ENCODE assay signal across 10 cellular contexts in genomic region chr11:119691020-119691666, GRCh38. TPM values are rescaled to one million over a fixed set of nuclear protein-coding genes. Genes with fewer than 3 reads are reported as not detected.
DNase-seq lines count a peak whose midpoint lies in the region; ATAC-seq and TF ChIP-seq lines count a peak whose summit lies in the region.
"Had no signal": no experiment of that assay in that cellular context is flagged by ENCODE, and none has a peak within 500 bp of the region (broad histone marks: within the 10 kb centered on the region; RNA-seq: fewer than 3 reads in every experiment).

No MANE protein-coding gene starts in this region.

- in situ Hi-C loops in brain microvascular endothelial cell (cut with HindIII; ENCODE audit: low pct_ligation_motif_present, low sequenced_read_pairs): no loop called here

- H3K4me3 ChIP-seq in brain microvascular endothelial cell (ENCODE audit: low read depth, low read length): no peak overlapping the region

- H3K27me3 Mint-ChIP-seq in stimulated activated naive CD8-positive, alpha-beta T cell treated with anti-CD3 and anti-CD28 coated beads, Interleukin-15, amount 100 ng/mL, for 72 hours: peaks cover 28% of the 10 kb centered on the region

- no peaks in the 10 kb centered on the region for H3K36me3 ChIP-seq in brain microvascular endothelial cell (replicated peaks)

- no peak overlapping the region for H3K27ac ChIP-seq in brain microvascular endothelial cell

- peak; percentile 91 for ATAC-seq in stimulated activated naive CD8-positive, alpha-beta T cell treated with anti-CD3 and anti-CD28 coated beads, Interleukin-15, amount 100 ng/mL, for 72 hours
- no peak for ATAC-seq in GM19397 (IDR thresholded peaks at IDR 0.05; ENCODE audit: unreplicated experiment)
- ATAC-seq: PC-3 had no signal

- H3K27ac Mint-ChIP-seq in stimulated activated naive CD8-positive, alpha-beta T cell treated with anti-CD3 and anti-CD28 coated beads, Interleukin-15, amount 100 ng/mL, for 72 hours: no peak overlapping the region

- peak; percentile 8 for DNase-seq in activated naive CD4-positive, alpha-beta T cell treated with Interleukin-2 at 50 U/mL for 16 hours
- no peak for DNase-seq in activated naive CD4-positive, alpha-beta T cell (lab: John Stamatoyannopoulos, UW)
- peak; percentile 48 for DNase-seq in OCI-M1 (lab: John Stamatoyannopoulos, UW)
- no peak for DNase-seq in brain microvascular endothelial cell
- DNase-seq in stimulated activated naive CD8-positive, alpha-beta T cell treated with anti-CD3 and anti-CD28 coated beads, Interleukin-15, amount 100 ng/mL, for 72 hours: peak; percentile 32 to 60
- no peak for DNase-seq in NCI-H1092 treated with DMSO at 0.1 percent for 48 hours (lab: John Stamatoyannopoulos, UW)
- DNase-seq in ureter (ENCODE audit: low spot score): no peak
- DNase-seq: occipital lobe, PC-3 had no signal

- H3K27me3 ChIP-seq in brain microvascular endothelial cell (replicated peaks): no peaks in the 10 kb centered on the region

- H3K4me1 Mint-ChIP-seq in stimulated activated naive CD8-positive, alpha-beta T cell treated with anti-CD3 and anti-CD28 coated beads, Interleukin-15, amount 100 ng/mL, for 72 hours: peaks cover 44% of the 10 kb centered on the region

- peak overlapping the region in 1 of 2 donors; percentile 39 for H3K4me3 Mint-ChIP-seq in stimulated activated naive CD8-positive, alpha-beta T cell treated with anti-CD3 and anti-CD28 coated beads, Interleukin-15, amount 100 ng/mL, for 72 hours

- TF ChIP-seq CTCF in brain microvascular endothelial cell (IDR thresholded peaks at IDR 0.05; ENCODE audit: low read depth, low read length, missing control alignments): peak; percentile 42

- H3K9me3 Mint-ChIP-seq in stimulated activated naive CD8-positive, alpha-beta T cell treated with anti-CD3 and anti-CD28 coated beads, Interleukin-15, amount 100 ng/mL, for 72 hours: no peaks in the 10 kb centered on the region

RNA-seq across cellular contexts. Expression of gene NECTIN1, which starts 37.9 kb away (rescaled TPM):
- 232 TPM for total RNA-seq in ureter

Comparison
In these comparisons a context has a peak if more than half of its experiments do, and no peak if none do; other contexts are left out.
1. DNase-seq: peak in activated naive CD4-positive, alpha-beta T cell treated with Interleukin-2 at 50 U/mL for 16 hours (single experiment), OCI-M1 (single experiment) and stimulated activated naive CD8-positive, alpha-beta T cell treated with anti-CD3 and anti-CD28 coated beads, Interleukin-15, amount 100 ng/mL, for 72 hours (2 of 2); none in activated naive CD4-positive, alpha-beta T cell (0 of 4), brain microvascular endothelial cell (single experiment), NCI-H1092 treated with DMSO at 0.1 percent for 48 hours (single experiment) and ureter (single experiment).